8 cellular contexts compared by ENCODE assay signal in genomic region chr7:1043552-1044188, GRCh38. TPM values are rescaled to one million over a fixed set of nuclear protein-coding genes. Genes with fewer than 3 reads are reported as not detected.
A peak's percentile ranks its signal among the peaks of the same experiment; 100 is the strongest.
DNase-seq lines count a peak whose midpoint lies in the region; ATAC-seq, FAIRE-seq and TF ChIP-seq lines count a peak whose summit lies in the region.

No MANE protein-coding gene starts in this region.

- TF ChIP-seq POLR2A in K562 (conservative IDR thresholded peaks at IDR 0.05), result no peak

- ATAC-seq in activated CD4-positive, alpha-beta T cell treated with anti-CD3 and anti-CD28 coated beads for 36 hours, result no peak
- ATAC-seq in K562 (peak; percentile 6), HG02763 (IDR thresholded peaks at IDR 0.05; ENCODE audit: unreplicated experiment) (no peak), HG03469 (IDR thresholded peaks at IDR 0.05; ENCODE audit: unreplicated experiment) (no peak)

- TF ChIP-seq RAD21 in K562 (CRISPR knock-in tag; conservative IDR thresholded peaks at IDR 0.05 in 1 of 2, IDR thresholded peaks at IDR 0.05 in 1 of 2), result peak in 1 of 2 experiments; percentile 4; a peak in 1 of 4 replicates
- TF ChIP-seq RAD21 in liver (IDR thresholded peaks at IDR 0.05), result no peak

- 0 out of 6 replicates have a peak, but pooled peaks of 1 of the 3 experiments have one; percentile 1 for TF ChIP-seq CTCF in K562 (IDR thresholded peaks at IDR 0.05 in 2 of 3, conservative IDR thresholded peaks at IDR 0.05 in 1 of 3; ENCODE audit: insufficient read depth in 2 of 3, low read depth in 1 of 3, low read length in 3 of 3)
- no peak for TF ChIP-seq CTCF in liver (IDR thresholded peaks at IDR 0.05; ENCODE audit: low read depth, low read length, missing input control)

- no peaks in the 10 kb centered on the region for H3K9me3 Mint-ChIP-seq in activated CD4-positive, alpha-beta T cell treated with anti-CD3 and anti-CD28 coated beads for 36 hours (ENCODE audit: low read depth)

- H3K27me3 Mint-ChIP-seq in activated CD4-positive, alpha-beta T cell treated with anti-CD3 and anti-CD28 coated beads for 36 hours, result no peaks in the 10 kb centered on the region

- H3K4me1 Mint-ChIP-seq in activated CD4-positive, alpha-beta T cell treated with anti-CD3 and anti-CD28 coated beads for 36 hours, result peaks cover 53% of the 10 kb centered on the region

- peak overlapping the region; percentile 64 for H3K4me3 Mint-ChIP-seq in activated CD4-positive, alpha-beta T cell treated with anti-CD3 and anti-CD28 coated beads for 36 hours

- peak overlapping the region; percentile 76 for H2AFZ ChIP-seq in K562 (ENCODE audit: low read depth, low read length)

- TF ChIP-seq EP300 in K562 (IDR thresholded peaks at IDR 0.05; ENCODE audit: low read length), result no peak

- no peak for FAIRE-seq in K562 (lab: Jason Lieb, UNC)

- H3K36me3 ChIP-seq in K562 (ENCODE audit: control insufficient read depth, insufficient read depth, low read length) (peaks cover 3% of the 10 kb centered on the region; the same call in 1 of the 3 replicates), liver (ENCODE audit: control insufficient read depth in 4 of 4, insufficient read depth in 3 of 4, low read depth in 1 of 4, low read length in 3 of 4) (no peaks in the 10 kb centered on the region), thymus (ENCODE audit: control insufficient read depth, insufficient read depth) (no peaks in the 10 kb centered on the region)

- intact Hi-C loops in activated CD4-positive, alpha-beta T cell treated with anti-CD3 and anti-CD28 coated beads for 36 hours (cut with DNase I, micrococcal nuclease), result loop anchor here in 1 of 2 experiments (5.0 to 10.0 kb wide), 13 partner anchors 66 to 1799 kb away; partner anchors contain the start of genes COX19, GET4, GNA12 and MICALL2
- intact Hi-C loops in K562 (cut with micrococcal nuclease), result no loop called here

- CTCF ChIA-PET in activated CD4-positive, alpha-beta T cell treated with anti-CD3 and anti-CD28 coated beads for 36 hours (lab: Charles Lee), result interaction anchor here (0.7 to 2.7 kb wide), 6 partner anchors 10 to 521 kb away, joined by 3 to 15 read pairs (median 3); no protein-coding TSS in a partner anchor
- CTCF ChIA-PET in K562 (lab: Yijun Ruan, JAX; ENCODE audit: low intra/inter-chr PET ratio), result no interaction called here

- peak overlapping the region; percentile 92 for H3K27ac ChIP-seq in K562 (ENCODE audit: extremely low read depth, low read depth, low read length)
- peak overlapping the region; percentile 83 to 93 for H3K27ac ChIP-seq in liver (ENCODE audit: low read depth in 1 of 2, low read length in 2 of 2)
- H3K27ac ChIP-seq in thymus (ENCODE audit: low read depth), result peak overlapping the region; percentile 64

- no peak for DNase-seq in activated CD4-positive, alpha-beta T cell treated with anti-CD3 and anti-CD28 coated beads for 36 hours
- DNase-seq in activated CD4-positive, alpha-beta T cell treated with anti-CD3 and anti-CD28 coated beads for 48 hours, result no peak
- DNase-seq in K562 (ENCODE audit: extremely low read depth in 1 of 4, low spot score in 3 of 4), result peak in 1 of 4 experiments; percentile 29
- DNase-seq in NOMO-1 treated with dmso at 0.1 percent for 144 hours (lab: John Stamatoyannopoulos, UW; ENCODE audit: unreplicated experiment), result no peak

- in situ Hi-C loops in K562 (cut with MboI), result no loop called here

- H3K4me1 ChIP-seq in K562 (replicated peaks in 1 of 2; ENCODE audit: control insufficient read depth in 2 of 2, insufficient read depth in 2 of 2, low read length in 2 of 2) (peaks cover 58 to 62% of the 10 kb centered on the region in 2 experiments), liver (ENCODE audit: control insufficient read depth in 4 of 4, insufficient read depth in 4 of 4, low read length in 3 of 4) (peaks cover 17 to 56% (median 42%) of the 10 kb centered on the region in 4 donors), thymus (ENCODE audit: control insufficient read depth, insufficient read depth, low read length) (peaks cover 11% of the 10 kb centered on the region)

- no peaks in the 10 kb centered on the region for H3K27me3 ChIP-seq in K562 (ENCODE audit: control insufficient read depth in 2 of 2, insufficient read depth in 2 of 2, low read length in 2 of 2)
- no peaks in the 10 kb centered on the region for H3K27me3 ChIP-seq in liver (ENCODE audit: control insufficient read depth in 4 of 4, insufficient read depth in 4 of 4, low read length in 3 of 4)
- no peaks in the 10 kb centered on the region for H3K27me3 ChIP-seq in thymus (ENCODE audit: control insufficient read depth, insufficient read depth)

- H3K4me3 ChIP-seq in K562 (peak overlapping the region; percentile 62), liver (ENCODE audit: low read depth in 1 of 3, low read length in 3 of 3) (peak overlapping the region in 2 of 3 donors; percentile 18 to 88), thymus (ENCODE audit: low read length) (peak overlapping the region; percentile 71)

- 27% methylated on average over 18 of the region's 18 CpGs for WGBS in K562 (ENCODE audit: insufficient coverage, low coverage, missing lambda C conversion rate)
- WGBS in liver, result 21% methylated on average over 18 of the region's 18 CpGs
- WGBS in thymus, result 57% methylated on average over 18 of the region's 18 CpGs

- POLR2A ChIA-PET in activated CD4-positive, alpha-beta T cell treated with anti-CD3 and anti-CD28 coated beads for 36 hours (lab: Charles Lee), result interaction anchor here (0.6 to 0.8 kb wide), 2 partner anchors 21 to 69 kb away, joined by 3 to 4 read pairs; no protein-coding TSS in a partner anchor
- POLR2A ChIA-PET in K562 (lab: Yijun Ruan, JAX), result interaction anchor here (0.6 to 1.7 kb wide), 5 partner anchors 12 to 246 kb away, joined by 3 to 9 read pairs (median 4); no protein-coding TSS in a partner anchor

- H3K79me2 ChIP-seq in K562 (ENCODE audit: control insufficient read depth, insufficient read depth, low read length), result peaks cover 34% of the 10 kb centered on the region; the same call in 2 of the 3 replicates

- H3K9me1 ChIP-seq in K562 (ENCODE audit: control insufficient read depth, insufficient read depth, low read length), result no peaks in the 10 kb centered on the region

- peaks cover 5% of the 10 kb centered on the region; the same call in 1 of the 2 replicates for H4K20me1 ChIP-seq in K562 (replicated peaks; ENCODE audit: control insufficient read depth, insufficient read depth, low read length)

- no peaks in the 10 kb centered on the region for H3K9me3 ChIP-seq in K562 (replicated peaks; ENCODE audit: control insufficient read depth, insufficient read depth, low read depth, low read length)
- H3K9me3 ChIP-seq in liver (ENCODE audit: control insufficient read depth in 4 of 4, low read length in 3 of 4), result no peaks in the 10 kb centered on the region
- H3K9me3 ChIP-seq in thymus (ENCODE audit: control insufficient read depth), result no peaks in the 10 kb centered on the region

- peak overlapping the region; percentile 84 for H3K4me2 ChIP-seq in K562 (ENCODE audit: insufficient read depth, low read length)

- H3K9ac ChIP-seq in K562 (ENCODE audit: insufficient read depth in 1 of 2, low read depth in 2 of 2, low read length in 2 of 2) (peak overlapping the region; percentile 71 to 91), liver (ENCODE audit: low read depth in 1 of 2, low read length in 2 of 2) (peak overlapping the region; percentile 53 to 99)

- peak overlapping the region; percentile 73 for H3K27ac Mint-ChIP-seq in activated CD4-positive, alpha-beta T cell treated with anti-CD3 and anti-CD28 coated beads for 36 hours

- peaks cover 3% of the 10 kb centered on the region for H3K36me3 Mint-ChIP-seq in activated CD4-positive, alpha-beta T cell treated with anti-CD3 and anti-CD28 coated beads for 36 hours (ENCODE audit: low read depth)

- TSS peak; percentile 82 for BruUV-seq in K562 (replicated peaks; lab: Mats Ljungman, UMichigan)

RNA-seq across cellular contexts. Expression of gene GPR146, which starts 0.7 kb away (rescaled TPM):
- total RNA-seq in activated CD4-positive, alpha-beta T cell treated with anti-CD3 and anti-CD28 coated beads for 36 hours, result 1 to 10 TPM; 4.7 to 5.6 TPM
- 8.9 and 13.9 TPM in 2 replicates for total RNA-seq in K562 (2011; cell fraction: chromatin; rRNA removed; ENCODE audit: low replicate concordance)
- 11.3 and 14.1 TPM in 2 replicates for total RNA-seq in K562 (2011; cell fraction: nucleolus; rRNA removed)
- 6.3 and 7.0 TPM in 2 replicates for total RNA-seq in K562 (2011; cell fraction: nucleoplasm; rRNA removed)
- total RNA-seq in K562 (2014; rRNA removed) (0.41 and 1.3 TPM in 2 replicates), K562 (2014; rRNA removed; fragmentation: Illumina TruSeq; extraction: Trizol) (0.22 and 0.45 TPM in 2 replicates), K562 (2015; rRNA removed; fragmentation: Illumina TruSeq; extraction: Trizol) (0.40 and 0.68 TPM in 2 replicates), K562 (2021) (1.9 and 2.6 TPM in 2 replicates), liver (10 to 100 TPM; 27.9 to 33.5 TPM)
- polyA plus RNA-seq in K562 (2011; rRNA removed) (2.5 and 3.6 TPM in 2 replicates), K562 (2014; fragmentation: Illumina TruSeq; extraction: Trizol) (0.46 and 0.64 TPM in 2 replicates), K562 (2014; fragmentation: Nextera tagmentation; extraction: Ambion mirVana) (not detected), K562 (2014; rRNA removed) (0.67 and 1.8 TPM in 2 replicates), liver (10 to 100 TPM; 15.5 to 25.4 TPM), thymus (12.6 TPM)
- 2.5 and 8.6 TPM in 2 replicates for polyA plus RNA-seq in K562 (2011; cell fraction: cytosol; rRNA removed)
- polyA plus RNA-seq in K562 (2011; cell fraction: nucleus; rRNA removed), result 2.9 TPM in 2 replicates
- polyA plus RNA-seq in K562 (2012), result 1.8 and 2.2 TPM in 2 replicates
- 1.3 and 4.1 TPM in 2 replicates for polyA minus RNA-seq in K562 (2011; rRNA and poly(A)+ RNA removed)
- 1.9 and 2.6 TPM in 2 replicates for polyA minus RNA-seq in K562 (2011; cell fraction: cytosol; rRNA and poly(A)+ RNA removed)
- 5.8 and 6.2 TPM in 2 replicates for polyA minus RNA-seq in K562 (2011; cell fraction: nucleus; rRNA and poly(A)+ RNA removed)

RNA-seq across cellular contexts. Expression of gene GPER1, which starts 44.2 kb away (rescaled TPM):
- total RNA-seq in activated CD4-positive, alpha-beta T cell treated with anti-CD3 and anti-CD28 coated beads for 36 hours, result not detected
- total RNA-seq in K562 (2011; cell fraction: chromatin; rRNA removed; ENCODE audit: low replicate concordance), result 0.18 and 0.28 TPM in 2 replicates
- 0.17 TPM in 1 of 2 replicates, not detected in the other for total RNA-seq in K562 (2011; cell fraction: nucleolus; rRNA removed)
- total RNA-seq in K562 (2011; cell fraction: nucleoplasm; rRNA removed), result not detected in 2 replicates
- 0.08 and 0.09 TPM in 2 replicates for total RNA-seq in K562 (2014; rRNA removed)
- total RNA-seq in K562 (2014; rRNA removed; fragmentation: Illumina TruSeq; extraction: Trizol), result not detected in 2 replicates
- 0.04 TPM in 1 of 2 replicates, not detected in the other for total RNA-seq in K562 (2015; rRNA removed; fragmentation: Illumina TruSeq; extraction: Trizol)
- 0.11 TPM in 1 of 2 replicates, not detected in the other for total RNA-seq in K562 (2021)
- polyA plus RNA-seq in K562 (2011; rRNA removed), result 0.08 and 0.14 TPM in 2 replicates
- polyA plus RNA-seq in K562 (2011; cell fraction: cytosol; rRNA removed), result 0.03 and 0.19 TPM in 2 replicates
- polyA plus RNA-seq in K562 (2011; cell fraction: nucleus; rRNA removed), result 0.09 TPM in 1 of 2 replicates, not detected in the other
- polyA plus RNA-seq in K562 (2012), result 0.18 and 0.21 TPM in 2 replicates
- polyA plus RNA-seq in K562 (2014; fragmentation: Illumina TruSeq; extraction: Trizol), result not detected in 2 replicates
- not detected for polyA plus RNA-seq in K562 (2014; fragmentation: Nextera tagmentation; extraction: Ambion mirVana)
- not detected in 2 replicates for polyA plus RNA-seq in K562 (2014; rRNA removed)
- 0.36 TPM in 1 of 2 replicates, not detected in the other for polyA minus RNA-seq in K562 (2011; rRNA and poly(A)+ RNA removed)
- polyA minus RNA-seq in K562 (2011; cell fraction: cytosol; rRNA and poly(A)+ RNA removed), result not detected in 2 replicates
- 0.13 TPM in 1 of 2 replicates, not detected in the other for polyA minus RNA-seq in K562 (2011; cell fraction: nucleus; rRNA and poly(A)+ RNA removed)
- 1 to 10 TPM; 2.9 to 6.7 TPM for total RNA-seq in liver
- 10 to 100 TPM in 1 of 2 donors, 1 to 10 TPM in 1; 8.0 to 23.1 TPM for polyA plus RNA-seq in liver
- 3.4 TPM for polyA plus RNA-seq in thymus
